In genomic region chrX:13742397-13743176, GRCh38 we compare ENCODE assay signal across 9 cellular contexts. TPM values are rescaled to one million over a fixed set of nuclear protein-coding genes. Genes with fewer than 3 reads are reported as not detected.
DNase-seq lines count a peak whose midpoint lies in the region; ATAC-seq and TF ChIP-seq lines count a peak whose summit lies in the region.
"Had no signal": no experiment of that assay in that cellular context is flagged by ENCODE, and none has a peak within 500 bp of the region (broad histone marks: within the 10 kb centered on the region; RNA-seq: fewer than 3 reads in every experiment).

No MANE protein-coding gene starts in this region.

- no peaks in the 10 kb centered on the region; the same call in 1 of the 2 replicates for H3K9me3 ChIP-seq in BLaER1

- ATAC-seq in GM19452 (IDR thresholded peaks at IDR 0.05; ENCODE audit: unreplicated experiment), result peak; percentile 93
- ATAC-seq in HG03432 (IDR thresholded peaks at IDR 0.05; ENCODE audit: unreplicated experiment), result peak; percentile 96

- peak overlapping the region; percentile 36; the same call in 1 of the 2 replicates for H3K4me3 ChIP-seq in BLaER1
- H3K4me3 ChIP-seq: skin epidermis had no signal

- no peak for TF ChIP-seq CTCF in progenitor cell of endocrine pancreas (IDR thresholded peaks at IDR 0.05; ENCODE audit: unreplicated experiment)
- no peak for TF ChIP-seq CTCF in osteocyte (IDR thresholded peaks at IDR 0.05)

- H3K4me2 ChIP-seq in BLaER1, result peak overlapping the region; percentile 74

- H3K36me3 Mint-ChIP-seq in progenitor cell of endocrine pancreas (ENCODE audit: insufficient read depth), result peaks cover 13% of the 10 kb centered on the region
- peaks cover 5% of the 10 kb centered on the region for H3K36me3 Mint-ChIP-seq in osteocyte (ENCODE audit: unreplicated experiment)

- peaks cover 61% of the 10 kb centered on the region for H3K4me1 ChIP-seq in BLaER1

- peak; percentile 30 to 48 for DNase-seq in activated T-cell treated with anti-CD3 and anti-CD28 coated beads, Interleukin-2, amount 50 U/mL, for 48 hours
- DNase-seq in progenitor cell of endocrine pancreas (ENCODE audit: low spot score, unreplicated experiment), result no peak
- DNase-seq in SKM-1 (lab: John Stamatoyannopoulos, UW; ENCODE audit: unreplicated experiment), result no peak
- no peak for DNase-seq in osteocyte (ENCODE audit: extremely low spot score, unreplicated experiment)
- no peak for DNase-seq in SW480 (ENCODE audit: low spot score)

- H3K27me3 Mint-ChIP-seq in progenitor cell of endocrine pancreas, result no peaks in the 10 kb centered on the region
- no peaks in the 10 kb centered on the region for H3K27me3 Mint-ChIP-seq in osteocyte (ENCODE audit: unreplicated experiment)

- H3K36me3 ChIP-seq in BLaER1, result peaks cover 54% of the 10 kb centered on the region

- H3K27me3 ChIP-seq in BLaER1, result peaks cover 13% of the 10 kb centered on the region; the same call in 1 of the 2 replicates

- H3K27ac Mint-ChIP-seq in progenitor cell of endocrine pancreas, result peak overlapping the region; percentile 87
- H3K27ac Mint-ChIP-seq in osteocyte (ENCODE audit: unreplicated experiment), result no peak overlapping the region

- H3K27ac ChIP-seq in BLaER1, result peak overlapping the region; percentile 55

- H4K20me1 ChIP-seq in BLaER1, result peaks cover 22% of the 10 kb centered on the region

- no peak overlapping the region for H3K4me3 Mint-ChIP-seq in progenitor cell of endocrine pancreas (ENCODE audit: low read depth)
- no peak overlapping the region for H3K4me3 Mint-ChIP-seq in osteocyte (ENCODE audit: unreplicated experiment)

- peaks cover 11% of the 10 kb centered on the region for H3K9me3 Mint-ChIP-seq in progenitor cell of endocrine pancreas (ENCODE audit: low read depth)
- H3K9me3 Mint-ChIP-seq in osteocyte (ENCODE audit: unreplicated experiment), result no peaks in the 10 kb centered on the region

- H3K4me1 Mint-ChIP-seq in progenitor cell of endocrine pancreas (ENCODE audit: low read depth) (peaks cover 6% of the 10 kb centered on the region), osteocyte (ENCODE audit: unreplicated experiment) (no peaks in the 10 kb centered on the region)

- peak overlapping the region; percentile 53; the same call in 1 of the 2 replicates for H3K9ac ChIP-seq in BLaER1

RNA-seq across cellular contexts. Expression of gene OFD1, which starts 8.0 kb away (rescaled TPM):
- 58.5 and 65.4 TPM in 2 replicates for total RNA-seq in progenitor cell of endocrine pancreas
- total RNA-seq in osteocyte, result 15.2 and 17.3 TPM in 2 replicates

RNA-seq across cellular contexts. Expression of gene TRAPPC2, which starts 8.2 kb away (rescaled TPM):
- total RNA-seq in progenitor cell of endocrine pancreas, result 22.6 and 23.4 TPM in 2 replicates
- total RNA-seq in osteocyte, result 14.7 and 14.8 TPM in 2 replicates

RNA-seq across cellular contexts. Expression of gene RAB9A, which starts 53.7 kb away (rescaled TPM):
- total RNA-seq in progenitor cell of endocrine pancreas, result 17.6 and 20.5 TPM in 2 replicates
- total RNA-seq in osteocyte, result 25.6 and 32.9 TPM in 2 replicates

Comparison
In these comparisons a context has a peak if more than half of its experiments do, and no peak if none do; other contexts are left out.
1. DNase-seq: peak in activated T-cell treated with anti-CD3 and anti-CD28 coated beads, Interleukin-2, amount 50 U/mL, for 48 hours (2 of 2); none in progenitor cell of endocrine pancreas (single experiment), SKM-1 (single experiment), osteocyte (single experiment) and SW480 (single experiment).